In the genomic region with DNA sequence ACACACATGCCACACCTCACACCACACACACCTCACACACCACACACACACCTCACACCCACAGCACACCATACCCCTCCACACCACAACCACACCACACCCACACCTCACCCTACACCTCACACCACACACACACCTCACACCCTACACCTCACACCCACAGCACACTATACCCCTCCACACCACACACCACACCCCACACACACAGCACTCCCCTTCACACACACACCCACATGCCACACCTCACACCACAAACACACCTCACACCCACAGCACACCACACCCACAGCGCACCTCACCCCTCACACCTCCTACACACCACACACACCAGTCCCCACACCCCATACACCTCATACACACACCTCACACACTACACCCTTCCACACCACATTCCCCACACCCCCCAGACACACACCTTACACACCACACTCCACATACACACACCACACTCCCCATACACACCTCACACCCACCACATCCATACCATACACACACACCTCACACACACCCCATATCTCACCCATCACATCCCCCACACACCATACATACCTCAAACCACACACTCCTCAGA, we compare ENCODE assay signal across 1 cellular context.
TF ChIP-seq lines count a peak whose summit lies in the region.

No MANE protein-coding gene starts in this region.

TF ChIP-seq in IMR-90, 13 proteins besides CTCF, POLR2A, EP300 and RAD21:
- TF ChIP-seq BHLHE40 (IDR thresholded peaks at IDR 0.05; ENCODE audit: low read depth, low read length) (no peak), RFX5 (IDR thresholded peaks at IDR 0.05; ENCODE audit: low read depth, low read length) (no peak), CHD1 (IDR thresholded peaks at IDR 0.05; ENCODE audit: low read depth, low read length) (no peak), MAFK (IDR thresholded peaks at IDR 0.05; ENCODE audit: low read depth, low read length) (no peak), FOS (IDR thresholded peaks at IDR 0.05; ENCODE audit: low read depth, low read length) (no peak), MAZ (IDR thresholded peaks at IDR 0.05; ENCODE audit: borderline replicate concordance, low read depth, low read length) (no peak), MXI1 (IDR thresholded peaks at IDR 0.05; ENCODE audit: borderline replicate concordance, low read depth, low read length) (no peak), NFE2L2 (IDR thresholded peaks at IDR 0.05; ENCODE audit: low read depth, low read length) (no peak), CEBPB (IDR thresholded peaks at IDR 0.05; ENCODE audit: low read depth, low read length) (no peak), SMC3 (IDR thresholded peaks at IDR 0.05; ENCODE audit: low read depth, low read length) (no peak), RCOR1 (IDR thresholded peaks at IDR 0.05; ENCODE audit: insufficient replicate concordance, low read length) (no peak)
- TF ChIP-seq, protein P1, sequence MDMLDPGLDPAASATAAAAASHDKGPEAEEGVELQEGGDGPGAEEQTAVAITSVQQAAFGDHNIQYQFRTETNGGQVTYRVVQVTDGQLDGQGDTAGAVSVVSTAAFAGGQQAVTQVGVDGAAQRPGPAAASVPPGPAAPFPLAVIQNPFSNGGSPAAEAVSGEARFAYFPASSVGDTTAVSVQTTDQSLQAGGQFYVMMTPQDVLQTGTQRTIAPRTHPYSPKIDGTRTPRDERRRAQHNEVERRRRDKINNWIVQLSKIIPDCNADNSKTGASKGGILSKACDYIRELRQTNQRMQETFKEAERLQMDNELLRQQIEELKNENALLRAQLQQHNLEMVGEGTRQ (IDR thresholded peaks at IDR 0.05; ENCODE audit: low read depth, low read length), result no peak
- TF ChIP-seq, protein P2, sequence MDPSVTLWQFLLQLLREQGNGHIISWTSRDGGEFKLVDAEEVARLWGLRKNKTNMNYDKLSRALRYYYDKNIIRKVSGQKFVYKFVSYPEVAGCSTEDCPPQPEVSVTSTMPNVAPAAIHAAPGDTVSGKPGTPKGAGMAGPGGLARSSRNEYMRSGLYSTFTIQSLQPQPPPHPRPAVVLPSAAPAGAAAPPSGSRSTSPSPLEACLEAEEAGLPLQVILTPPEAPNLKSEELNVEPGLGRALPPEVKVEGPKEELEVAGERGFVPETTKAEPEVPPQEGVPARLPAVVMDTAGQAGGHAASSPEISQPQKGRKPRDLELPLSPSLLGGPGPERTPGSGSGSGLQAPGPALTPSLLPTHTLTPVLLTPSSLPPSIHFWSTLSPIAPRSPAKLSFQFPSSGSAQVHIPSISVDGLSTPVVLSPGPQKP (IDR thresholded peaks at IDR 0.05; ENCODE audit: borderline replicate concordance, low read depth, low read length), result no peak
